Comparison of ENCODE assay signal across 15 cellular contexts in the genomic region with DNA sequence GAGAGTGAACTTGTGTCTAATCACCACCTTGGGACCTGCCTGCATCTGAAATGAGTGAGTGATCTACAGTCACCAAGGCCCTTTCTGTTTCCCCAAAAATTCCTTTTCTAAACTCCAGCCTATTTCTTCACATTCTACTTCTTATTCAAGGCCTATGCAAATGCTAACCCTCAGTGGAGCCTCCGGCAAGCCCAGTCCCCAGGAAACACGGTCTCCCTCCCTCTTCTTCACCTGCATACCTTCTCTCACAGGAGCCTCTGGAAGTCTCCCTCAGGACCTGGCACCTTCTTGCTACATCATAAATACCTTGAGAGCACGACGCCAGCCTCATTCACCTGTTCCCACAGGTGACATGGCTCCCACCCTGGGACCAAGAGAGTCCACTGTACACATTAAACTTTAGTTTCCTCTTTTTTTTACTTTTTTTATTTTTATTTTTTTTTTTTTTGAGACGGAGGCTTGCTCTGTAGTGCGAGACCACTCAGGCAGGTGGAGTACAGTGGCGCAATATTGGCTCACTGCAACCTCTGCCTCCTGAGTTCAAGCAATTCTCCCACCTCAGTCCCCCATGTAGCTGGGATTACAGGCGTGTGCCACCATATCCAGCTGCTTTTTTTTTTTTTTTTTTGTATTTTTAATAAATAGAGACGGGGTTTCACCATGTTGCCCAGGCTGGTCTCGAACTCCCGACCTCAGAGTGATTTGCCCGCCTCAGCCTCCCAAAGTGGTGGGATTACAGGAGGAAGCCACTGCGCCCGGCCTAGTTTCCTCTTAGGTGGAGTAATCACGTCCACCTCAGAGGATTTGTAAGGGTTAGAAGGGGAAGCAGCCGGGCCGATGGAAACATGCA.
DNase-seq lines count a peak whose midpoint lies in the region; ATAC-seq and FAIRE-seq lines count a peak whose summit lies in the region.
"Had no signal": no experiment of that assay in that cellular context is flagged by ENCODE, and none has a peak within 500 bp of the region (broad histone marks: within the 10 kb centered on the region; RNA-seq: fewer than 3 reads in every experiment).

No MANE protein-coding gene starts in this region.

- no peaks in the 10 kb centered on the region for H3K27me3 Mint-ChIP-seq in activated naive CD4-positive, alpha-beta T cell treated with anti-CD3 and anti-CD28 coated beads, Interleukin-2, amount 50 U/mL, for 24 hours
- no peaks in the 10 kb centered on the region for H3K27me3 Mint-ChIP-seq in activated naive CD8-positive, alpha-beta T cell treated with anti-CD3 and anti-CD28 coated beads for 36 hours
- peaks cover 0 to 7% (median 2%) of the 10 kb centered on the region in 3 donors for H3K27me3 Mint-ChIP-seq in immature natural killer cell (ENCODE audit: low read depth in 3 of 3)

- H3K4me3 Mint-ChIP-seq in activated naive CD4-positive, alpha-beta T cell treated with anti-CD3 and anti-CD28 coated beads, Interleukin-2, amount 50 U/mL, for 24 hours = peak overlapping the region; percentile 16
- no peak overlapping the region for H3K4me3 Mint-ChIP-seq in activated naive CD8-positive, alpha-beta T cell treated with anti-CD3 and anti-CD28 coated beads for 36 hours
- no peak overlapping the region for H3K4me3 Mint-ChIP-seq in immature natural killer cell

- H3K4me1 Mint-ChIP-seq in activated naive CD4-positive, alpha-beta T cell treated with anti-CD3 and anti-CD28 coated beads, Interleukin-2, amount 50 U/mL, for 24 hours = peaks cover 67% of the 10 kb centered on the region
- H3K4me1 Mint-ChIP-seq in activated naive CD8-positive, alpha-beta T cell treated with anti-CD3 and anti-CD28 coated beads for 36 hours = peaks cover 64% of the 10 kb centered on the region
- H3K4me1 Mint-ChIP-seq in immature natural killer cell = peaks cover 81 to 93% of the 10 kb centered on the region in 2 donors

- ATAC-seq in HG02610 (IDR thresholded peaks at IDR 0.05; ENCODE audit: unreplicated experiment) = no peak
- ATAC-seq: sciatic nerve had no signal

- DNase-seq in activated naive CD4-positive, alpha-beta T cell treated with Interleukin-2 at 50 U/mL for 16 hours = no peak
- no peak for DNase-seq in activated naive CD8-positive, alpha-beta T cell treated with anti-CD3 and anti-CD28 coated beads for 36 hours
- DNase-seq in immature natural killer cell (no peak), frontal cortex (ENCODE audit: low spot score in 2 of 2) (no peak), NCI-H2171 (lab: John Stamatoyannopoulos, UW) (no peak)
- DNase-seq: activated CD4-positive, CD25-positive, alpha-beta regulatory T cell; Karpas-422; NCI-H187; tibial artery had no signal

- peak overlapping the region; percentile 56 for H3K27ac Mint-ChIP-seq in activated naive CD4-positive, alpha-beta T cell treated with anti-CD3 and anti-CD28 coated beads, Interleukin-2, amount 50 U/mL, for 24 hours
- peak overlapping the region; percentile 74 for H3K27ac Mint-ChIP-seq in activated naive CD8-positive, alpha-beta T cell treated with anti-CD3 and anti-CD28 coated beads for 36 hours
- H3K27ac Mint-ChIP-seq in immature natural killer cell = peak overlapping the region; percentile 4 to 63 (median 44)

- peaks cover 39% of the 10 kb centered on the region for H3K4me1 ChIP-seq in stomach smooth muscle (ENCODE audit: control insufficient read depth, insufficient read depth, low read length)
- H3K4me1 ChIP-seq: breast epithelium had no signal

- no peak overlapping the region for H3K4me3 ChIP-seq in stomach smooth muscle (ENCODE audit: low read length in 2 of 2)
- H3K4me3 ChIP-seq: breast epithelium, SJSA1, tibial artery had no signal

- FAIRE-seq in frontal cortex (lab: Jason Lieb, UNC) = no peak

- peak overlapping the region; percentile 87 for H3K27ac ChIP-seq in stomach smooth muscle (ENCODE audit: low read length)
- H3K27ac ChIP-seq: breast epithelium, SJSA1 had no signal

- no peaks in the 10 kb centered on the region for H3K36me3 ChIP-seq in stomach smooth muscle (ENCODE audit: control insufficient read depth in 2 of 2, insufficient read depth in 2 of 2, low read length in 2 of 2)
- H3K36me3 ChIP-seq: breast epithelium, tibial artery had no signal

- no peak overlapping the region for H3K9ac ChIP-seq in stomach smooth muscle (ENCODE audit: low read length in 2 of 2)

- no peaks in the 10 kb centered on the region for H3K9me3 Mint-ChIP-seq in activated naive CD4-positive, alpha-beta T cell treated with anti-CD3 and anti-CD28 coated beads, Interleukin-2, amount 50 U/mL, for 24 hours
- no peaks in the 10 kb centered on the region for H3K9me3 Mint-ChIP-seq in activated naive CD8-positive, alpha-beta T cell treated with anti-CD3 and anti-CD28 coated beads for 36 hours
- H3K9me3 Mint-ChIP-seq in immature natural killer cell = peaks cover 0 to 2% (median 0%) of the 10 kb centered on the region in 6 donors

- no peaks in the 10 kb centered on the region for H3K9me3 ChIP-seq in stomach smooth muscle (ENCODE audit: control insufficient read depth in 2 of 2, low read length in 2 of 2)
- H3K9me3 ChIP-seq: breast epithelium, SJSA1, tibial artery had no signal

- peaks cover 6% of the 10 kb centered on the region for H3K36me3 Mint-ChIP-seq in activated naive CD4-positive, alpha-beta T cell treated with anti-CD3 and anti-CD28 coated beads, Interleukin-2, amount 50 U/mL, for 24 hours
- peaks cover 23% of the 10 kb centered on the region for H3K36me3 Mint-ChIP-seq in activated naive CD8-positive, alpha-beta T cell treated with anti-CD3 and anti-CD28 coated beads for 36 hours
- peaks cover 5 to 6% (median 6%) of the 10 kb centered on the region in 3 donors for H3K36me3 Mint-ChIP-seq in immature natural killer cell

- no peaks in the 10 kb centered on the region for H3K27me3 ChIP-seq in stomach smooth muscle (ENCODE audit: control insufficient read depth in 1 of 2, insufficient read depth in 2 of 2, low read length in 2 of 2)
- H3K27me3 ChIP-seq: breast epithelium, SJSA1, tibial artery had no signal
